Comparison of ENCODE assay signal across 8 cellular contexts in the genomic region with DNA sequence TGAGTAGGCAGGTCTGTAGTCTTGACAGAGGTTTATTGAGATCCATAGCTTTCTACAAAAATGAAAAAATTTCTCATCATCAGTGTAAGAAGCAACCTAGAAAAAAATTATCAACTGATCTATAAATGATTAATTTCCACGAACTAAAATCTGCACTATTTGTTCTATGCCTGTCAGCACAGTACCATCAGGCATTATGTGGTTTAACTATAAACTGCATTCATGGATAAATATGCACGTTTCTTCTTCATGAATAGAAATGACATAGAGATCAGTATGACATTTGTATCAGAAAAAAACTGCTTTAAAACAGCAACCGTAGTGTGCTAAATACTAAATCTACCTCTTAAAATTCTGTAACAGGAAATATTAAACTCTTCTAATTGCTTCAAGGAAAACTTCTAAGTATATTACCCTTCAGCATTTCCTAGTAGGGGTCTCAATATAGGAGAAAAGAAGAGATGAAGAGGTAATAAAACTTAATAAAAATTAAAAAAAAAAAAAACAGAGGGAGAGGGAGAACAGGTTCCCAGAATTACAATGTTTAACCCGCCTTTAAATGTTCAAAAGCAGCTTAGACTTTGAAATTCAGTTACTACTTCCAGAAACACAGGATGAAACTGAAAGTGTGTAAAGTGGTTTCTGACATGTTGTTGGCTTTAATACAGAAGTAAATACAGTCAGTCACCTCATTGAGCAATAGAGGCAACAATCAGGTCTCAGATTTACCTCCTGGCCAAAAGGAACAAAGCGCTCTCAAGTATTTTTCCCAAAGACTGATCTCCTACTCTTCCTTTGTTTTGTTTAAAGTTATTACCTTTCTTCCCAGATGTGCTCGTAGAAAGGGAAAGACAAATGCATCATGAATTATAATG.
A peak's percentile ranks its signal among the peaks of the same experiment; 100 is the strongest.
DNase-seq lines count a peak whose midpoint lies in the region; ATAC-seq lines count a peak whose summit lies in the region.

No MANE protein-coding gene starts in this region.

- no peak overlapping the region for H3K4me3 Mint-ChIP-seq in activated naive CD4-positive, alpha-beta T cell treated with anti-CD3 and anti-CD28 coated beads for 36 hours

- H3K27ac Mint-ChIP-seq in activated naive CD4-positive, alpha-beta T cell treated with anti-CD3 and anti-CD28 coated beads for 36 hours = no peak overlapping the region

- H3K36me3 Mint-ChIP-seq in activated naive CD4-positive, alpha-beta T cell treated with anti-CD3 and anti-CD28 coated beads for 36 hours (ENCODE audit: low read depth) = no peaks in the 10 kb centered on the region

- ATAC-seq in GM18517 (IDR thresholded peaks at IDR 0.05; ENCODE audit: unreplicated experiment) (peak; percentile 63), HG02623 (IDR thresholded peaks at IDR 0.05; ENCODE audit: unreplicated experiment) (peak; percentile 76)

- CTCF ChIA-PET in activated naive CD4-positive, alpha-beta T cell treated with anti-CD3 and anti-CD28 coated beads for 36 hours (lab: Charles Lee) = no interaction called here

- H3K9me3 Mint-ChIP-seq in activated naive CD4-positive, alpha-beta T cell treated with anti-CD3 and anti-CD28 coated beads for 36 hours = peaks cover 4% of the 10 kb centered on the region

- peak; percentile 67 for DNase-seq in MV-4-11 (lab: John Stamatoyannopoulos, UW)
- DNase-seq in kidney glomerular epithelial cell (lab: John Stamatoyannopoulos, UW) = peak; percentile 8
- no peak for DNase-seq in SW 1271 (lab: John Stamatoyannopoulos, UW)
- DNase-seq in activated naive CD4-positive, alpha-beta T cell treated with anti-CD3 and anti-CD28 coated beads for 36 hours = no peak
- DNase-seq in activated CD4-positive, alpha-beta T cell treated with anti-CD3 and anti-CD28 coated beads, Interleukin-2, amount 50 U/mL, for 48 hours = no peak
- DNase-seq in UCSD-AML1 (lab: John Stamatoyannopoulos, UW; ENCODE audit: unreplicated experiment) = no peak

- peaks cover 2% of the 10 kb centered on the region for H3K4me1 Mint-ChIP-seq in activated naive CD4-positive, alpha-beta T cell treated with anti-CD3 and anti-CD28 coated beads for 36 hours (ENCODE audit: low read depth)

- no peaks in the 10 kb centered on the region for H3K27me3 Mint-ChIP-seq in activated naive CD4-positive, alpha-beta T cell treated with anti-CD3 and anti-CD28 coated beads for 36 hours (ENCODE audit: low read depth)

- intact Hi-C loops in activated naive CD4-positive, alpha-beta T cell treated with anti-CD3 and anti-CD28 coated beads for 36 hours (cut with micrococcal nuclease) = no loop called here

Comparison
In these comparisons a context has a peak if more than half of its experiments do, and no peak if none do; other contexts are left out.
1. DNase-seq: peak in MV-4-11 (single experiment) and kidney glomerular epithelial cell (single experiment); none in SW 1271 (0 of 2), activated naive CD4-positive, alpha-beta T cell treated with anti-CD3 and anti-CD28 coated beads for 36 hours (single experiment), activated CD4-positive, alpha-beta T cell treated with anti-CD3 and anti-CD28 coated beads, Interleukin-2, amount 50 U/mL, for 48 hours (0 of 2) and UCSD-AML1 (single experiment).